Comparison of ENCODE assay signal across 8 cellular contexts in genomic region chr11:126989942-126990715, GRCh38. TPM values are rescaled to one million over a fixed set of nuclear protein-coding genes. Genes with fewer than 3 reads are reported as not detected.
DNase-seq lines count a peak whose midpoint lies in the region; ATAC-seq, FAIRE-seq and TF ChIP-seq lines count a peak whose summit lies in the region.

No MANE protein-coding gene starts in this region.

- DNase-seq in 8988T (peak; percentile 59), GM12892 (ENCODE audit: insufficient read length) (peak; percentile 62), NCI-H2171 treated with DMSO at 0.1 percent for 48 hours (lab: John Stamatoyannopoulos, UW) (peak; percentile 69), choroid plexus epithelial cell (ENCODE audit: low read depth) (peak; percentile 66), left lobe of liver (ENCODE audit: low spot score) (peak; percentile 69)
- peak; percentile 58 for DNase-seq in activated CD4-positive, CD25-positive, alpha-beta regulatory T cell treated with anti-CD3 and anti-CD28 coated beads, Interleukin-2, amount 50 U/mL, for 72 hours
- peak; percentile 51 for DNase-seq in stimulated activated CD4-positive, alpha-beta T cell treated with anti-CD3 and anti-CD28 coated beads, Interleukin-4, amount 100 ng/mL, for 1 hour

- no peak overlapping the region for H3K4me3 ChIP-seq in choroid plexus epithelial cell (ENCODE audit: low read depth, low read length)

- TF ChIP-seq POLR2A in GM12892 (IDR thresholded peaks at IDR 0.05; ENCODE audit: low read depth, low read length), result no peak

- peak; percentile 97 for TF ChIP-seq CTCF in choroid plexus epithelial cell (conservative IDR thresholded peaks at IDR 0.05; ENCODE audit: low read depth, low read length)

- ATAC-seq in HG02981 (IDR thresholded peaks at IDR 0.05; ENCODE audit: unreplicated experiment) (peak; percentile 83), left lobe of liver (peak; percentile 99)

- FAIRE-seq in GM12892 (lab: Jason Lieb, UNC), result peak; percentile 93

RNA-seq across cellular contexts. Expression of gene KIRREL3, which starts 10.4 kb away (rescaled TPM):
- not detected for polyA plus RNA-seq in GM12892 (2012; ENCODE audit: missing spikeins)
- total RNA-seq in left lobe of liver, result 0.13 TPM
